ENCODE assay signal across 14 cellular contexts in genomic region chr12:28780096-28780495, GRCh38.
DNase-seq lines count a peak whose midpoint lies in the region; ATAC-seq, FAIRE-seq and TF ChIP-seq lines count a peak whose summit lies in the region.
"Had no signal": no experiment of that assay in that cellular context is flagged by ENCODE, and none has a peak within 500 bp of the region (broad histone marks: within the 10 kb centered on the region; RNA-seq: fewer than 3 reads in every experiment).

No MANE protein-coding gene starts in this region.

- POLR2A ChIA-PET in SK-N-SH (lab: Yijun Ruan, JAX), result no interaction called here

- H3K4me2 ChIP-seq in SK-N-SH, result no peak overlapping the region
- H3K4me2 ChIP-seq: PC-9 had no signal

- no peak for TF ChIP-seq EP300 in SK-N-SH (IDR thresholded peaks at IDR 0.05; ENCODE audit: borderline replicate concordance in 1 of 2, low read depth in 1 of 2, low read length in 1 of 2)

- H3K9me3 Mint-ChIP-seq in activated naive CD4-positive, alpha-beta T cell treated with anti-CD3 and anti-CD28 coated beads, Interleukin-2, amount 50 U/mL, for 72 hours, result peaks cover 0 to 3% of the 10 kb centered on the region in 2 donors
- H3K9me3 Mint-ChIP-seq: activated B cell treated with CpG ODN at 0.5 μM for 24 hours had no signal

- no peaks in the 10 kb centered on the region for H3K9me2 ChIP-seq in SK-N-SH

- peak; percentile 98 for FAIRE-seq in H54 (lab: Jason Lieb, UNC)
- FAIRE-seq: islet of Langerhans, pancreas had no signal

- no peaks in the 10 kb centered on the region for H3K36me3 ChIP-seq in SK-N-SH (replicated peaks in 1 of 2; ENCODE audit: control insufficient read depth in 1 of 2, insufficient read depth in 2 of 2, low read length in 1 of 2)
- H3K36me3 ChIP-seq: HAP-1, pancreas had no signal

- no peaks in the 10 kb centered on the region for H4K20me1 ChIP-seq in SK-N-SH (ENCODE audit: insufficient read depth)

- no peaks in the 10 kb centered on the region for H3K27me3 ChIP-seq in SK-N-SH (ENCODE audit: insufficient read depth)
- H3K27me3 ChIP-seq: pancreas had no signal

- CTCF ChIA-PET in SK-N-SH (lab: Yijun Ruan, JAX), result no interaction called here

- H2AFZ ChIP-seq in SK-N-SH (ENCODE audit: low read depth), result no peak overlapping the region
- H2AFZ ChIP-seq: PC-9 had no signal

- no peak overlapping the region for H3K9ac ChIP-seq in SK-N-SH

- H3K27ac Mint-ChIP-seq in activated naive CD4-positive, alpha-beta T cell treated with anti-CD3 and anti-CD28 coated beads, Interleukin-2, amount 50 U/mL, for 72 hours, result no peak overlapping the region
- H3K27ac Mint-ChIP-seq: activated B cell treated with CpG ODN at 0.5 μM for 24 hours had no signal

- H3K36me3 Mint-ChIP-seq in activated naive CD4-positive, alpha-beta T cell treated with anti-CD3 and anti-CD28 coated beads, Interleukin-2, amount 50 U/mL, for 72 hours, result no peaks in the 10 kb centered on the region

- 85% methylated on average over 2 of the region's 2 CpGs for WGBS in SK-N-SH (ENCODE audit: low lambda C conversion rate)

- H3K27ac ChIP-seq in SK-N-SH (ENCODE audit: low read depth in 2 of 2, low read length in 1 of 2), result no peak overlapping the region
- H3K27ac ChIP-seq: pancreas, PC-9 had no signal

- TF ChIP-seq CTCF in SK-N-SH (IDR thresholded peaks at IDR 0.05), result no peak

- H3K79me2 ChIP-seq in SK-N-SH (ENCODE audit: insufficient read depth), result no peaks in the 10 kb centered on the region

- no peak for ATAC-seq in activated naive CD4-positive, alpha-beta T cell treated with anti-CD3 and anti-CD28 coated beads, Interleukin-2, amount 50 U/mL, for 72 hours
- ATAC-seq: pancreas had no signal

- H3F3A ChIP-seq in SK-N-SH (replicated peaks; ENCODE audit: insufficient read depth), result no peaks in the 10 kb centered on the region

- no peak overlapping the region for H3K4me3 ChIP-seq in SK-N-SH (ENCODE audit: low read depth in 2 of 2, low read length in 1 of 2)
- H3K4me3 ChIP-seq: HAP-1, pancreas, PC-9 had no signal

- TF ChIP-seq POLR2A in H54 (IDR thresholded peaks at IDR 0.05; ENCODE audit: low read depth, low read length), result no peak

- H3K9me3 ChIP-seq in SK-N-SH, result no peaks in the 10 kb centered on the region
- H3K9me3 ChIP-seq: HAP-1, pancreas had no signal

- DNase-seq in H54 (ENCODE audit: insufficient read length, low spot score), result peak; percentile 16
- DNase-seq in SK-N-SH, result no peak
- DNase-seq in fibroblast of the conjunctiva (ENCODE audit: low read depth), result peak; percentile 27
- DNase-seq in stromal cell of bone marrow (ENCODE audit: low read depth), result peak; percentile 84
- DNase-seq in activated naive CD4-positive, alpha-beta T cell treated with anti-CD3 and anti-CD28 coated beads, Interleukin-2, amount 50 U/mL, for 72 hours (ENCODE audit: low spot score in 2 of 2), result no peak
- no peak for DNase-seq in NCI-H774 (lab: John Stamatoyannopoulos, UW)
- DNase-seq in NCI-H2081 (lab: John Stamatoyannopoulos, UW), result no peak
- DNase-seq: activated B cell treated with CpG ODN at 0.5 μM for 24 hours; activated naive CD4-positive, alpha-beta T cell; NCI-H187 treated with DMSO at 0.1 percent for 48 hours; pancreas; PC-9 had no signal

- no peak for TF ChIP-seq RAD21 in SK-N-SH (IDR thresholded peaks at IDR 0.05; ENCODE audit: low read length)

- peaks cover 0 to 3% of the 10 kb centered on the region in 2 experiments; a peak in 2 of 4 replicates for H3K4me1 ChIP-seq in SK-N-SH (ENCODE audit: control insufficient read depth in 1 of 2, insufficient read depth in 2 of 2, low read depth in 1 of 2, low read length in 1 of 2)
- H3K4me1 ChIP-seq: HAP-1, pancreas had no signal

TF ChIP-seq in SK-N-SH, 30 proteins besides CTCF, POLR2A, EP300 and RAD21:
- TF ChIP-seq JUND (IDR thresholded peaks at IDR 0.05) (0 out of 2 replicates have a peak, but pooled peaks have one; percentile 24), SMC3 (IDR thresholded peaks at IDR 0.05; ENCODE audit: low read depth, low read length) (no peak), PBX3 (IDR thresholded peaks at IDR 0.05) (peak; percentile 36; the same call in 1 of the 2 replicates)

Comparison
In these comparisons a context has a peak if more than half of its experiments do, and no peak if none do; other contexts are left out.
1. DNase-seq: peak in H54 (single experiment), fibroblast of the conjunctiva (single experiment) and stromal cell of bone marrow (single experiment); none in SK-N-SH (single experiment), activated naive CD4-positive, alpha-beta T cell treated with anti-CD3 and anti-CD28 coated beads, Interleukin-2, amount 50 U/mL, for 72 hours (0 of 2), NCI-H774 (single experiment) and NCI-H2081 (0 of 2).